In the genomic region with DNA sequence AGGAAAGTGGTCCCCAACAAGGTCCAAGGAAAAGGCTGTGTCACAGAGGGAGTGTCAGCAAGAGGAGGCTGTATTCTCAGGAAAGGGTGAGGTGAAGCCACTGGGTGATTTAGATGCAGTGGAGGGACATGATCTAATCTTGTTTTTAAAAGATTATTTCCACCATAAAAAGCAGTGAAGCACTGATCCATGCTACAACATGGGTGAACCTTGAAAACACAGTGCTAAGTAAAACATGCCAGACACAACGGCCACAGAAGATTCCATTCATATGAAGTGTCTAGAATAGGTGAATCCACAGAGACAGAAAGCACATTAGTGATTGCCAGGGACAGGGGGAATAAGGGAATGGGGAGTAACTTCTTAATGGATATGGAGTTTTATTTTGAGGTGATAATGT, we compare ENCODE assay signal across 25 cellular contexts. TPM values are rescaled to one million over a fixed set of nuclear protein-coding genes. Genes with fewer than 3 reads are reported as not detected.
DNase-seq lines count a peak whose midpoint lies in the region; ATAC-seq and TF ChIP-seq lines count a peak whose summit lies in the region.
"Had no signal": no experiment of that assay in that cellular context is flagged by ENCODE, and none has a peak within 500 bp of the region (broad histone marks: within the 10 kb centered on the region; RNA-seq: fewer than 3 reads in every experiment).

No MANE protein-coding gene starts in this region.

- in situ Hi-C loops in Caki2 (cut with HindIII; ENCODE audit: low pct_unique_long_range_greater_than_20kb, low sequenced_read_pairs): no loop called here

- no peak for ATAC-seq in HG02798 (IDR thresholded peaks at IDR 0.05; ENCODE audit: poor library complexity, unreplicated experiment)
- ATAC-seq in GM21515 (IDR thresholded peaks at IDR 0.05; ENCODE audit: unreplicated experiment): no peak
- ATAC-seq: left lung; stimulated activated effector memory CD8-positive, alpha-beta T cell treated with anti-CD3 and anti-CD28 coated beads, Interleukin-12 subunit alpha, Interleukin-12 subunit beta, amount 100 ng/mL, for 72 hours; WTC11 had no signal

- H3K9me3 Mint-ChIP-seq in IgD-negative memory B cell (no peaks in the 10 kb centered on the region), nephron progenitor cell (no peaks in the 10 kb centered on the region)
- H3K9me3 Mint-ChIP-seq: activated CD4-positive, alpha-beta memory T cell treated with anti-CD3 and anti-CD28 coated beads, Interleukin-2, amount 10 ng/mL, durations not matched to agents 7 days and 5 days; CD4-positive, alpha-beta memory T cell; stimulated activated effector memory CD8-positive, alpha-beta T cell treated with anti-CD3 and anti-CD28 coated beads, Interleukin-12 subunit alpha, Interleukin-12 subunit beta, amount 100 ng/mL, for 72 hours; WTC11 had no signal

- H3K27ac Mint-ChIP-seq in IgD-negative memory B cell (peak overlapping the region in 2 of 3 donors; percentile 28 to 33), nephron progenitor cell (peak overlapping the region; percentile 17)
- H3K27ac Mint-ChIP-seq: activated CD4-positive, alpha-beta memory T cell treated with anti-CD3 and anti-CD28 coated beads, Interleukin-2, amount 10 ng/mL, durations not matched to agents 7 days and 5 days; stimulated activated effector memory CD8-positive, alpha-beta T cell treated with anti-CD3 and anti-CD28 coated beads, Interleukin-12 subunit alpha, Interleukin-12 subunit beta, amount 100 ng/mL, for 72 hours; WTC11 had no signal

- TF ChIP-seq CTCF in nephron progenitor cell (IDR thresholded peaks at IDR 0.05): no peak

- peaks cover 19% of the 10 kb centered on the region for H3K4me1 ChIP-seq in adipocyte (ENCODE audit: control insufficient read depth, insufficient read depth, low read length)
- H3K4me1 ChIP-seq: prostate gland had no signal

- H3K27me3 Mint-ChIP-seq in IgD-negative memory B cell (no peaks in the 10 kb centered on the region), nephron progenitor cell (ENCODE audit: low read depth, poor library complexity) (peaks cover 2% of the 10 kb centered on the region)
- H3K27me3 Mint-ChIP-seq: activated CD4-positive, alpha-beta memory T cell treated with anti-CD3 and anti-CD28 coated beads, Interleukin-2, amount 10 ng/mL, durations not matched to agents 7 days and 5 days; CD4-positive, alpha-beta memory T cell had no signal

- no peak overlapping the region for H3K9ac ChIP-seq in adipocyte (ENCODE audit: low read length)

- no peaks in the 10 kb centered on the region for H3K36me3 Mint-ChIP-seq in IgD-negative memory B cell
- peaks cover 6% of the 10 kb centered on the region for H3K36me3 Mint-ChIP-seq in nephron progenitor cell (ENCODE audit: low read depth)
- H3K36me3 Mint-ChIP-seq: CD4-positive, alpha-beta memory T cell had no signal

- H3K4me3 Mint-ChIP-seq in IgD-negative memory B cell (no peak overlapping the region), nephron progenitor cell (no peak overlapping the region)
- H3K4me3 Mint-ChIP-seq: activated CD4-positive, alpha-beta memory T cell treated with anti-CD3 and anti-CD28 coated beads, Interleukin-2, amount 10 ng/mL, durations not matched to agents 7 days and 5 days; CD4-positive, alpha-beta memory T cell; stimulated activated effector memory CD8-positive, alpha-beta T cell treated with anti-CD3 and anti-CD28 coated beads, Interleukin-12 subunit alpha, Interleukin-12 subunit beta, amount 100 ng/mL, for 72 hours; WTC11 had no signal

- no peaks in the 10 kb centered on the region for H3K9me3 ChIP-seq in adipocyte (ENCODE audit: control insufficient read depth, low read length)
- H3K9me3 ChIP-seq: left lung, prostate gland, suprapubic skin, uterus had no signal

- no peaks in the 10 kb centered on the region for H3K36me3 ChIP-seq in adipocyte (ENCODE audit: control insufficient read depth, insufficient read depth, low read length, severe bottlenecking)
- H3K36me3 ChIP-seq: left lung, prostate gland, suprapubic skin, uterus had no signal

- H3K4me1 Mint-ChIP-seq in IgD-negative memory B cell (peaks cover 6 to 12% (median 12%) of the 10 kb centered on the region in 3 donors), nephron progenitor cell (peaks cover 34% of the 10 kb centered on the region)

- peak; percentile 76 for DNase-seq in Caki2 (ENCODE audit: low read depth)
- peak; percentile 13 for DNase-seq in adipocyte (ENCODE audit: low read depth)
- DNase-seq in nephron progenitor cell: no peak
- DNase-seq in DMS79 treated with DMSO at 0.1 percent for 48 hours (lab: John Stamatoyannopoulos, UW): no peak
- DNase-seq in NCI-H510A (lab: John Stamatoyannopoulos, UW): no peak
- DNase-seq: activated CD4-positive, alpha-beta memory T cell treated with anti-CD3 and anti-CD28 coated beads, Interleukin-2, amount 10 ng/mL, durations not matched to agents 7 days and 5 days; activated gamma-delta T cell; amniotic stem cell; CD4-positive, alpha-beta memory T cell; dermis blood vessel endothelial cell; left lung; NCI-H1092 treated with DMSO at 0.1 percent for 48 hours; NCI-H2081 treated with DMSO at 0.1 percent for 48 hours; NCI-H446 treated with DMSO at 0.1 percent for 48 hours; stimulated activated CD4-positive, alpha-beta T cell treated with anti-CD3 and anti-CD28 coated beads, Interleukin-1b, Interleukin-23, amount 100 ng/mL, for 48 hours; uterus had no signal

- H3K27me3 ChIP-seq in adipocyte (replicated peaks; ENCODE audit: control insufficient read depth, insufficient read depth, low read length): no peaks in the 10 kb centered on the region
- H3K27me3 ChIP-seq: left lung, suprapubic skin, uterus had no signal

- H3K4me3 ChIP-seq in adipocyte (ENCODE audit: low read length): no peak overlapping the region
- H3K4me3 ChIP-seq: left lung, prostate gland, suprapubic skin, uterus had no signal

RNA-seq across cellular contexts. Expression of a gene that starts 12.8 kb away (rescaled TPM):
- total RNA-seq in Caki2 (2014; rRNA removed; shearing (Covaris generic); ENCODE audit: low replicate concordance): 37.1 and 53.0 TPM in 2 replicates
- 24.1 TPM for polyA plus RNA-seq in IgD-negative memory B cell

RNA-seq across cellular contexts. Expression of a gene that starts 13.0 kb away (rescaled TPM):
- total RNA-seq in Caki2 (2014; rRNA removed; shearing (Covaris generic); ENCODE audit: low replicate concordance): 48.3 and 57.9 TPM in 2 replicates
- 34.2 TPM for polyA plus RNA-seq in IgD-negative memory B cell

RNA-seq across cellular contexts. Expression of a gene that starts 23.0 kb away (rescaled TPM):
- 16.4 and 18.9 TPM in 2 replicates for total RNA-seq in Caki2 (2014; rRNA removed; shearing (Covaris generic); ENCODE audit: low replicate concordance)
- 17.4 TPM for polyA plus RNA-seq in IgD-negative memory B cell

RNA-seq across cellular contexts. Expression of a gene that starts 48.8 kb away (rescaled TPM):
- total RNA-seq in Caki2 (2014; rRNA removed; shearing (Covaris generic); ENCODE audit: low replicate concordance): 5.4 and 6.2 TPM in 2 replicates
- polyA plus RNA-seq in IgD-negative memory B cell: not detected
- total RNA-seq: cardiac septum; CD4-positive, alpha-beta memory T cell; dermis blood vessel endothelial cell had no signal
- polyA plus RNA-seq: neural cell had no signal

Comparison
In these comparisons a context has a peak if more than half of its experiments do, and no peak if none do; other contexts are left out.
1. DNase-seq: peak in Caki2 (single experiment) and adipocyte (single experiment); none in nephron progenitor cell (single experiment), DMS79 treated with DMSO at 0.1 percent for 48 hours (single experiment) and NCI-H510A (single experiment).